In the genomic region with DNA sequence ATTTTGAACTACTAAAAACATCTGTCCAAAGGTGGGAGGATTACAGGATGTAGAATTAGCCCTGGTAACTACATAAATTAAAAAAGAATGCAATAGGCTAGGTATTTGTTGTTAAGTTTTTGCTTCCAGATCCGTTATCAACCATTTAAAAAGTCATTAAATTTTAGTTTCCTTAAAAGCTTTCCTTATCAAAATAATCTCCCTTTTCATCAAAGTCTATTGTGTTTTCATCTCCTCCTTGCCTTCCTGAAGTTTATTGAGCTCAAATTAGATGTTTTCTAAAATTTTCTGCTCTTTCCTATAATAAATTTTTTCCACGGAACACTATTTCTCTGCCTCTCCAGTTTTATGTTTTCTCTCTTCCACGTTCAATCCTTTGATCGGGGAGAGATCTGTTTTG, we compare ENCODE assay signal across 3 cellular contexts.
TF ChIP-seq lines count a peak whose summit lies in the region.

No MANE protein-coding gene starts in this region.

TF ChIP-seq in SK-N-SH treated with all-trans-retinoic acid at 6 μM for 48 hours, 23 proteins besides CTCF, POLR2A, EP300 and RAD21 (continued from another document):
- TF ChIP-seq, protein P1, sequence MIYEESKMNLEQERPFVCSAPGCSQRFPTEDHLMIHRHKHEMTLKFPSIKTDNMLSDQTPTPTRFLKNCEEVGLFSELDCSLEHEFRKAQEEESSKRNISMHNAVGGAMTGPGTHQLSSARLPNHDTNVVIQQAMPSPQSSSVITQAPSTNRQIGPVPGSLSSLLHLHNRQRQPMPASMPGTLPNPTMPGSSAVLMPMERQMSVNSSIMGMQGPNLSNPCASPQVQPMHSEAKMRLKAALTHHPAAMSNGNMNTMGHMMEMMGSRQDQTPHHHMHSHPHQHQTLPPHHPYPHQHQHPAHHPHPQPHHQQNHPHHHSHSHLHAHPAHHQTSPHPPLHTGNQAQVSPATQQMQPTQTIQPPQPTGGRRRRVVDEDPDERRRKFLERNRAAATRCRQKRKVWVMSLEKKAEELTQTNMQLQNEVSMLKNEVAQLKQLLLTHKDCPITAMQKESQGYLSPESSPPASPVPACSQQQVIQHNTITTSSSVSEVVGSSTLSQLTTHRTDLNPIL (CRISPR knock-in tag; IDR thresholded peaks at IDR 0.05; ENCODE audit: low read depth) = no peak
TF ChIP-seq in SK-N-SH treated with all-trans-retinoic acid at 6 μM for 48 hours: peak in this region for 1.

TF ChIP-seq in SK-N-SH, 30 proteins besides CTCF, POLR2A, EP300 and RAD21 (continued from another document):
- TF ChIP-seq, protein P2, sequence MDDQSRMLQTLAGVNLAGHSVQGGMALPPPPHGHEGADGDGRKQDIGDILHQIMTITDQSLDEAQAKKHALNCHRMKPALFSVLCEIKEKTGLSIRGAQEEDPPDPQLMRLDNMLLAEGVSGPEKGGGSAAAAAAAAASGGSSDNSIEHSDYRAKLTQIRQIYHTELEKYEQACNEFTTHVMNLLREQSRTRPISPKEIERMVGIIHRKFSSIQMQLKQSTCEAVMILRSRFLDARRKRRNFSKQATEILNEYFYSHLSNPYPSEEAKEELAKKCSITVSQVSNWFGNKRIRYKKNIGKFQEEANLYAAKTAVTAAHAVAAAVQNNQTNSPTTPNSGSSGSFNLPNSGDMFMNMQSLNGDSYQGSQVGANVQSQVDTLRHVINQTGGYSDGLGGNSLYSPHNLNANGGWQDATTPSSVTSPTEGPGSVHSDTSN (IDR thresholded peaks at IDR 0.05) = no peak
- TF ChIP-seq ELF1 (IDR thresholded peaks at IDR 0.05) (no peak), MXI1 (IDR thresholded peaks at IDR 0.05; ENCODE audit: low read depth, low read length) (no peak), EZH2phosphoT487 (IDR thresholded peaks at IDR 0.05; ENCODE audit: borderline replicate concordance, low read depth) (no peak), SMC3 (IDR thresholded peaks at IDR 0.05; ENCODE audit: low read depth, low read length) (no peak), FOXM1 (IDR thresholded peaks at IDR 0.05; ENCODE audit: low read depth) (no peak), TCF12 (IDR thresholded peaks at IDR 0.05) (no peak), FOSL2 (IDR thresholded peaks at IDR 0.05; ENCODE audit: borderline replicate concordance, low read depth) (no peak), NFIC (IDR thresholded peaks at IDR 0.05; ENCODE audit: borderline replicate concordance) (no peak)
- TF ChIP-seq, protein P3, sequence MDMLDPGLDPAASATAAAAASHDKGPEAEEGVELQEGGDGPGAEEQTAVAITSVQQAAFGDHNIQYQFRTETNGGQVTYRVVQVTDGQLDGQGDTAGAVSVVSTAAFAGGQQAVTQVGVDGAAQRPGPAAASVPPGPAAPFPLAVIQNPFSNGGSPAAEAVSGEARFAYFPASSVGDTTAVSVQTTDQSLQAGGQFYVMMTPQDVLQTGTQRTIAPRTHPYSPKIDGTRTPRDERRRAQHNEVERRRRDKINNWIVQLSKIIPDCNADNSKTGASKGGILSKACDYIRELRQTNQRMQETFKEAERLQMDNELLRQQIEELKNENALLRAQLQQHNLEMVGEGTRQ (IDR thresholded peaks at IDR 0.05; ENCODE audit: borderline replicate concordance, low read depth, low read length) = no peak
- TF ChIP-seq, protein P4, sequence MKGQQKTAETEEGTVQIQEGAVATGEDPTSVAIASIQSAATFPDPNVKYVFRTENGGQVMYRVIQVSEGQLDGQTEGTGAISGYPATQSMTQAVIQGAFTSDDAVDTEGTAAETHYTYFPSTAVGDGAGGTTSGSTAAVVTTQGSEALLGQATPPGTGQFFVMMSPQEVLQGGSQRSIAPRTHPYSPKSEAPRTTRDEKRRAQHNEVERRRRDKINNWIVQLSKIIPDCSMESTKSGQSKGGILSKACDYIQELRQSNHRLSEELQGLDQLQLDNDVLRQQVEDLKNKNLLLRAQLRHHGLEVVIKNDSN (IDR thresholded peaks at IDR 0.05; ENCODE audit: borderline replicate concordance, low read depth) = no peak
- TF ChIP-seq, protein P5, sequence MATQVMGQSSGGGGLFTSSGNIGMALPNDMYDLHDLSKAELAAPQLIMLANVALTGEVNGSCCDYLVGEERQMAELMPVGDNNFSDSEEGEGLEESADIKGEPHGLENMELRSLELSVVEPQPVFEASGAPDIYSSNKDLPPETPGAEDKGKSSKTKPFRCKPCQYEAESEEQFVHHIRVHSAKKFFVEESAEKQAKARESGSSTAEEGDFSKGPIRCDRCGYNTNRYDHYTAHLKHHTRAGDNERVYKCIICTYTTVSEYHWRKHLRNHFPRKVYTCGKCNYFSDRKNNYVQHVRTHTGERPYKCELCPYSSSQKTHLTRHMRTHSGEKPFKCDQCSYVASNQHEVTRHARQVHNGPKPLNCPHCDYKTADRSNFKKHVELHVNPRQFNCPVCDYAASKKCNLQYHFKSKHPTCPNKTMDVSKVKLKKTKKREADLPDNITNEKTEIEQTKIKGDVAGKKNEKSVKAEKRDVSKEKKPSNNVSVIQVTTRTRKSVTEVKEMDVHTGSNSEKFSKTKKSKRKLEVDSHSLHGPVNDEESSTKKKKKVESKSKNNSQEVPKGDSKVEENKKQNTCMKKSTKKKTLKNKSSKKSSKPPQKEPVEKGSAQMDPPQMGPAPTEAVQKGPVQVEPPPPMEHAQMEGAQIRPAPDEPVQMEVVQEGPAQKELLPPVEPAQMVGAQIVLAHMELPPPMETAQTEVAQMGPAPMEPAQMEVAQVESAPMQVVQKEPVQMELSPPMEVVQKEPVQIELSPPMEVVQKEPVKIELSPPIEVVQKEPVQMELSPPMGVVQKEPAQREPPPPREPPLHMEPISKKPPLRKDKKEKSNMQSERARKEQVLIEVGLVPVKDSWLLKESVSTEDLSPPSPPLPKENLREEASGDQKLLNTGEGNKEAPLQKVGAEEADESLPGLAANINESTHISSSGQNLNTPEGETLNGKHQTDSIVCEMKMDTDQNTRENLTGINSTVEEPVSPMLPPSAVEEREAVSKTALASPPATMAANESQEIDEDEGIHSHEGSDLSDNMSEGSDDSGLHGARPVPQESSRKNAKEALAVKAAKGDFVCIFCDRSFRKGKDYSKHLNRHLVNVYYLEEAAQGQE (IDR thresholded peaks at IDR 0.05; ENCODE audit: low read depth, low read length) = no peak

TF ChIP-seq in K562, 482 proteins besides CTCF, POLR2A, EP300 and RAD21 (continued from another document):
- TF ChIP-seq CBX3 (IDR thresholded peaks at IDR 0.05; ENCODE audit: borderline replicate concordance in 1 of 2, low read length in 2 of 2) (no peak), SREBF1 (IDR thresholded peaks at IDR 0.05; ENCODE audit: borderline replicate concordance, low read depth, low read length) (no peak)
